Comparison of ENCODE assay signal across 8 cellular contexts in the genomic region with DNA sequence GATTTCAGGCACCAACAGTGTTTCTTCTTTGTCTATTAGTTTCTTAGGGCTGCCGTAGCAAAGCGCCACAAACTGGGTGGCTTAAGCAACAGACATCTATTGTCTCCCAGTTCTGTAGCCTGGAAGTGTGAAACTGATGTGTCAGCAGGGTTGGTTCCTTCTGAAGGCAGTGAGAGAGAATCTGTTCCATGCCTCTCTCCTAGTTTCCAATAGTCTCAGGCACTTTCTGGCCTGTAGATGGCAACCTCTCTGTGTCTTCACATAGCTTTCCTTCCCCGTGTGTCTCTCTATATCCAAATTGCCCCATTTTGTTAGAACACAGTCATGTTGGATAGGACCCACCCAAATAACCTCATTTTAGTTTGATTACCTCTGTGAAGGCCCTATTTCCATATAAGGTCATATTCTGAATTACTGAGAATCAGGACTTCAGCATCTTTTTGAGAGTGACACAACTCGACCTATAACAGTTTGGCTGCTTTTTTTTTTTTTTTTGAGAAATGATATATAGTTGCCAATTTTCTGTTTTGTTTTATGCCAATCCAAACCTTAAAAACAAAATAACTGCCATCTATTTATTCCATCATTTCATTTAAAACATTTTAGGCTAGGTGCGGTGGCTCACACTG.
DNase-seq lines count a peak whose midpoint lies in the region; TF ChIP-seq lines count a peak whose summit lies in the region.

No MANE protein-coding gene starts in this region.

- DNase-seq in ELF-1 (ENCODE audit: low read depth, low spot score) (peak; percentile 76), NCI-H510A treated with DMSO at 0.1 percent for 48 hours (lab: John Stamatoyannopoulos, UW) (peak; percentile 28), choroid plexus epithelial cell (ENCODE audit: low read depth) (peak; percentile 87), lung microvascular endothelial cell (ENCODE audit: low read depth in 2 of 2) (peak; percentile 12 to 54), COLO668 (lab: John Stamatoyannopoulos, UW; ENCODE audit: unreplicated experiment) (no peak), mesothelial cell of epicardium (ENCODE audit: low spot score in 2 of 2, unreplicated experiment in 2 of 2) (no peak)
- DNase-seq in effector memory CD4-positive, alpha-beta T cell = no peak

- no peaks in the 10 kb centered on the region for H3K4me1 ChIP-seq in HEK293 (ENCODE audit: control insufficient read depth, insufficient read depth, low read length)
- H3K4me1 ChIP-seq in effector memory CD4-positive, alpha-beta T cell (ENCODE audit: control insufficient read depth, insufficient read depth, low read length, poor library complexity, severe bottlenecking) = no peaks in the 10 kb centered on the region

- peaks cover 9% of the 10 kb centered on the region for H3K9me3 Mint-ChIP-seq in mesothelial cell of epicardium

- no peaks in the 10 kb centered on the region for H3K27me3 Mint-ChIP-seq in mesothelial cell of epicardium (ENCODE audit: low read depth)

- H3K27ac Mint-ChIP-seq in mesothelial cell of epicardium = no peak overlapping the region

- no peak overlapping the region for H3K27ac ChIP-seq in HEK293 (ENCODE audit: extremely low read depth, low read depth, low read length)
- H3K27ac ChIP-seq in effector memory CD4-positive, alpha-beta T cell (ENCODE audit: insufficient read depth, low read length, poor library complexity, severe bottlenecking) = no peak overlapping the region

- POLR2A ChIA-PET in HEK293 (lab: Yijun Ruan, JAX) = no interaction called here

- H3K36me3 ChIP-seq in HEK293 (ENCODE audit: control insufficient read depth in 2 of 2, insufficient read depth in 1 of 2, low read length in 2 of 2) = no peaks in the 10 kb centered on the region
- H3K36me3 ChIP-seq in effector memory CD4-positive, alpha-beta T cell (ENCODE audit: control insufficient read depth, insufficient read depth, low read length) = no peaks in the 10 kb centered on the region

- TF ChIP-seq CTCF in HEK293 (tag by site-specific recombination; IDR thresholded peaks at IDR 0.05) = no peak
- TF ChIP-seq CTCF in choroid plexus epithelial cell (conservative IDR thresholded peaks at IDR 0.05; ENCODE audit: low read depth, low read length) = peak; percentile 87
- TF ChIP-seq CTCF in mesothelial cell of epicardium (IDR thresholded peaks at IDR 0.05; ENCODE audit: unreplicated experiment) = no peak

- H3K36me3 Mint-ChIP-seq in mesothelial cell of epicardium = no peaks in the 10 kb centered on the region

- CTCF ChIA-PET in HEK293 (lab: Yijun Ruan, JAX) = interaction anchor here (0.6 to 2.1 kb wide), 8 partner anchors 9 to 515 kb away, joined by 3 to 6 read pairs (median 4); no protein-coding TSS in a partner anchor

- no peaks in the 10 kb centered on the region for H3K4me1 Mint-ChIP-seq in mesothelial cell of epicardium

- H3K4me3 Mint-ChIP-seq in mesothelial cell of epicardium = no peak overlapping the region

- no peaks in the 10 kb centered on the region for H3K9me3 ChIP-seq in HEK293 (ENCODE audit: control insufficient read depth, insufficient read depth, low read depth, low read length)
- H3K9me3 ChIP-seq in effector memory CD4-positive, alpha-beta T cell (ENCODE audit: control insufficient read depth, low read length) = no peaks in the 10 kb centered on the region

- H3K4me3 ChIP-seq in HEK293 (ENCODE audit: low read depth, low read length) (no peak overlapping the region), choroid plexus epithelial cell (ENCODE audit: low read depth, low read length) (no peak overlapping the region)
- no peak overlapping the region for H3K4me3 ChIP-seq in effector memory CD4-positive, alpha-beta T cell (ENCODE audit: insufficient read depth, low read depth, low read length, poor library complexity, severe bottlenecking)

- H3K27me3 ChIP-seq in effector memory CD4-positive, alpha-beta T cell (replicated peaks; ENCODE audit: control insufficient read depth, insufficient read depth, low read length, poor library complexity, severe bottlenecking) = no peaks in the 10 kb centered on the region

TF ChIP-seq in HEK293, 187 proteins besides CTCF, POLR2A, EP300 and RAD21:
- TF ChIP-seq ZNF654 (tag by site-specific recombination; IDR thresholded peaks at IDR 0.05; ENCODE audit: low read depth) (peak; percentile 28), TRIM28 (IDR thresholded peaks at IDR 0.05; ENCODE audit: borderline replicate concordance, low read length) (no peak)

Comparison
In these comparisons a context has a peak if more than half of its experiments do, and no peak if none do; other contexts are left out.
1. DNase-seq: peak in ELF-1 (single experiment), NCI-H510A treated with DMSO at 0.1 percent for 48 hours (single experiment), choroid plexus epithelial cell (single experiment) and lung microvascular endothelial cell (2 of 2); none in COLO668 (single experiment), mesothelial cell of epicardium (0 of 2) and effector memory CD4-positive, alpha-beta T cell (0 of 3).